In the genomic region with DNA sequence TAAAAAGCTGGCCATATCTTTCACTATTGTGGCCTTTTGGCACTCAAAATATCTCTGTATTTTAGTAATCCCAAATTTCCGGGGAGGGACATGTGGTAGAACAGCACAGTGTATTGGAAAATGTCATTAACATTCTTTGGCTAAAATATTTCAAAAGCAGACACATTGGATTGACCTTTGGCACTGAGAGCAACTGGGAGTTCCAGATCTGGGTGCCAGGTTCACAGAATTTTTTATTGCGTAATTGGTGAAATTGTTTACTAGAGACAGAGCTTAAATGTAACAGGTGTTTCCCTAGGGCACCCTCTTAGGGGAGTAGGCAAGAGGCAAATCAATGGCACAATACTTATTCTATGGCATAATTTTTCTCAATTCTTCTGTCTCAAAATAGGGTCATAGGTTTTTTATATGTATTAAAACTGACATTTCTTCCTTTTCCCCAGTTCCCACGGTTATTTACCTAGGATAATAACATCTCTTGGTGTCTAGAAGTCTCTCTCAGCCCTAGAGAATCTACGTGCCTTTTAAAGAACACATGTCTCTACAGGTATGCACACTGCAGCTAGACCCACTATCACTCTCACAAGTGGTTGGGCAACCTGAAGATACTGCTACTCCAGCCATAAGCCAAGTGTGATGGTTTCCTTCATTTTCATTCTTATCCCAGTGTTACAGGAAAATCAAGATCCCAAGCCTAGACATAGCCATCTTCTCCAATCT, we compare ENCODE assay signal across 1 cellular context.
A peak's percentile ranks its signal among the peaks of the same experiment; 100 is the strongest.
TF ChIP-seq lines count a peak whose summit lies in the region.

No MANE protein-coding gene starts in this region.

TF ChIP-seq in IMR-90, 13 proteins besides CTCF, POLR2A, EP300 and RAD21:
- TF ChIP-seq SMC3 (IDR thresholded peaks at IDR 0.05; ENCODE audit: low read depth, low read length) (no peak), CEBPB (IDR thresholded peaks at IDR 0.05; ENCODE audit: low read depth, low read length) (peak; percentile 81), FOS (IDR thresholded peaks at IDR 0.05; ENCODE audit: low read depth, low read length) (no peak), CHD1 (IDR thresholded peaks at IDR 0.05; ENCODE audit: low read depth, low read length) (no peak), MAFK (IDR thresholded peaks at IDR 0.05; ENCODE audit: low read depth, low read length) (no peak), BHLHE40 (IDR thresholded peaks at IDR 0.05; ENCODE audit: low read depth, low read length) (no peak)
TF ChIP-seq in IMR-90: peak in this region for 1.
